Comparison of ENCODE assay signal across 12 cellular contexts in the genomic region with DNA sequence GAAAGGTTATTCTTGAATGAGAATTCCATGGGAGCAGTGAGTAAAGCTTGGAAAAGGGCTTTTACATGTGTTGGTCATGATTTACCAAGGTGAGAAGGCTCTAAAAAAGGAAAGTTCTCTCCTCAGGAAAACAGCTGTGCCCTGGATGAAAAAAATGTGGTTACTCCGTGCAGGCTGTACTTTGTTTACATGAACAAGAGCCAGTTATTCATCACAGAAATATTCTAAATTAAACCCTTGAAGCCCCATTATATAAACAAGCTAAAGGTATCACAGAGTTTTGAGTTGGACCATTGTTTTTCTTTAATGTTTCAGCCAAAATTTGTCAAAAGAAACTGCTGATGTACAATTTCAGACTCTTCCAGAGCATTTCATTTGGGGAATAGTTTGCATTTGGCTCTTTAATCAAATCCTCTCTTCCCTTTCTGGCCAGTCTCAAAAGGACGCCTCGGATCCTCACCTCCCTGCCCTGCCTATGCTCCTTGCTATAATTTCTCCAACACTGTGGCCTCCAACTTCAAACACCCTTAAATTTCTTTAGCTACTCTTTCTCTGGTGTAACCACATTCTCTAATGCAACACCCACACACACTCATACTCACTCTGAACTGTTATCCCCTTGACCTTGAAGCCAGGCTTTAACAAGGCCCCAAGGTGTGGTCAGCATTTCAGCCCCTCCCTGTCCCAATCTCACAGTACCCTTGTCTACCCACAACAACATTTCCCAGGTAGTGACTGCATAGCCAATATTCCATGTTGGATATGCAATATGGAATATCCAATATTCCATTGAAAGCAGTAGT. TPM values are rescaled to one million over a fixed set of nuclear protein-coding genes. Genes with fewer than 3 reads are reported as not detected.
DNase-seq lines count a peak whose midpoint lies in the region; ATAC-seq and TF ChIP-seq lines count a peak whose summit lies in the region.
"Had no signal": no experiment of that assay in that cellular context is flagged by ENCODE, and none has a peak within 500 bp of the region (broad histone marks: within the 10 kb centered on the region; RNA-seq: fewer than 3 reads in every experiment).

No MANE protein-coding gene starts in this region.

- H3K4me2 ChIP-seq in SK-N-SH = no peak overlapping the region; the same call in 1 of the 2 replicates

- no peak overlapping the region for H2AFZ ChIP-seq in SK-N-SH (ENCODE audit: low read depth)

- no peaks in the 10 kb centered on the region for H3K36me3 ChIP-seq in prostate gland
- no peaks in the 10 kb centered on the region for H3K36me3 ChIP-seq in SK-N-SH (replicated peaks in 1 of 2; ENCODE audit: control insufficient read depth in 1 of 2, insufficient read depth in 2 of 2, low read length in 1 of 2)

- H3F3A ChIP-seq in SK-N-SH (replicated peaks; ENCODE audit: insufficient read depth) = no peaks in the 10 kb centered on the region

- H3K9me2 ChIP-seq in SK-N-SH = no peaks in the 10 kb centered on the region

- H3K27ac ChIP-seq in RWPE1 (no peak overlapping the region), prostate gland (peak overlapping the region; percentile 17 to 33), SK-N-SH (ENCODE audit: low read depth in 2 of 2, low read length in 1 of 2) (no peak overlapping the region)

- TF ChIP-seq POLR2A in prostate gland (IDR thresholded peaks at IDR 0.05) = no peak

- CTCF ChIA-PET in RWPE1 (lab: Yijun Ruan, JAX) (interaction anchor here (0.7 to 1.1 kb wide), 2 partner anchors 15 to 296 kb away, joined by 3 read pairs; no protein-coding TSS in a partner anchor), SK-N-SH (lab: Yijun Ruan, JAX) (interaction anchor here (0.9 kb wide), 1 partner anchor 17 kb away, joined by 3 read pairs; no protein-coding TSS in a partner anchor)

- DNase-seq in AG09319 (ENCODE audit: extremely low read depth, low read depth) (peak; percentile 14), RWPE1 (ENCODE audit: low spot score) (peak; percentile 39), fibroblast of peridontal ligament (ENCODE audit: extremely low read depth) (peak; percentile 5), prostate gland (ENCODE audit: low spot score) (no peak), HuH-7 (ENCODE audit: low spot score) (no peak), DMS53 treated with DMSO at 0.1 percent for 48 hours (lab: John Stamatoyannopoulos, UW; ENCODE audit: unreplicated experiment) (no peak), SK-N-SH (no peak)
- DNase-seq: head of caudate nucleus, KG1, small intestine had no signal

- H3K4me3 ChIP-seq in prostate gland (no peak overlapping the region), SK-N-SH (ENCODE audit: low read depth in 2 of 2, low read length in 1 of 2) (no peak overlapping the region)

- H3K4me1 ChIP-seq in prostate gland (replicated peaks) (no peaks in the 10 kb centered on the region), SK-N-SH (ENCODE audit: control insufficient read depth in 1 of 2, insufficient read depth in 2 of 2, low read depth in 1 of 2, low read length in 1 of 2) (no peaks in the 10 kb centered on the region)

- intact Hi-C loops in prostate gland (cut with DNase I) = loop anchor here (5.0 kb wide), 1 partner anchor 45 kb away; a partner anchor contains a TSS

- WGBS in prostate gland = 17% methylated on average over 3 of the region's 3 CpGs
- 59% methylated on average over 3 of the region's 3 CpGs for WGBS in SK-N-SH (ENCODE audit: low lambda C conversion rate)

- POLR2A ChIA-PET in RWPE1 (lab: Yijun Ruan, JAX; ENCODE audit: low non-redundant PET) = no interaction called here
- POLR2A ChIA-PET in SK-N-SH (lab: Yijun Ruan, JAX) = no interaction called here

- ATAC-seq in HG02840 (IDR thresholded peaks at IDR 0.05; ENCODE audit: low FRiP score, unreplicated experiment) = no peak
- ATAC-seq: WTC11 had no signal

- no peaks in the 10 kb centered on the region for H4K20me1 ChIP-seq in SK-N-SH (ENCODE audit: insufficient read depth)

- TF ChIP-seq CTCF in AG09319 (IDR thresholded peaks at IDR 0.05; ENCODE audit: low read depth, low read length) = no peak
- no peak for TF ChIP-seq CTCF in RWPE1 (conservative IDR thresholded peaks at IDR 0.05; ENCODE audit: low read depth)
- no peak for TF ChIP-seq CTCF in prostate gland (IDR thresholded peaks at IDR 0.05)
- no peak for TF ChIP-seq CTCF in SK-N-SH (IDR thresholded peaks at IDR 0.05)

- TF ChIP-seq EP300 in SK-N-SH (IDR thresholded peaks at IDR 0.05; ENCODE audit: borderline replicate concordance in 1 of 2, low read depth in 1 of 2, low read length in 1 of 2) = no peak

- H3K79me2 ChIP-seq in SK-N-SH (ENCODE audit: insufficient read depth) = no peaks in the 10 kb centered on the region

- H3K9ac ChIP-seq in SK-N-SH = no peak overlapping the region

- H3K9me3 ChIP-seq in prostate gland (no peaks in the 10 kb centered on the region), SK-N-SH (no peaks in the 10 kb centered on the region)

- H3K27me3 ChIP-seq in prostate gland (replicated peaks; ENCODE audit: insufficient read depth) = no peaks in the 10 kb centered on the region
- H3K27me3 ChIP-seq in SK-N-SH (ENCODE audit: insufficient read depth) = no peaks in the 10 kb centered on the region; the same call in 1 of the 2 replicates

- no peak for TF ChIP-seq RAD21 in SK-N-SH (IDR thresholded peaks at IDR 0.05; ENCODE audit: low read length)

TF ChIP-seq in SK-N-SH, 30 proteins besides CTCF, POLR2A, EP300 and RAD21 (continues in another document):
- TF ChIP-seq MEF2A (IDR thresholded peaks at IDR 0.05; ENCODE audit: borderline replicate concordance, low read depth) (no peak), RCOR1 (IDR thresholded peaks at IDR 0.05; ENCODE audit: low read length) (no peak), TAF1 (IDR thresholded peaks at IDR 0.05; ENCODE audit: borderline replicate concordance, low read depth, low read length) (no peak), YY1 (IDR thresholded peaks at IDR 0.05; ENCODE audit: low read depth) (no peak)
- TF ChIP-seq, protein P1, sequence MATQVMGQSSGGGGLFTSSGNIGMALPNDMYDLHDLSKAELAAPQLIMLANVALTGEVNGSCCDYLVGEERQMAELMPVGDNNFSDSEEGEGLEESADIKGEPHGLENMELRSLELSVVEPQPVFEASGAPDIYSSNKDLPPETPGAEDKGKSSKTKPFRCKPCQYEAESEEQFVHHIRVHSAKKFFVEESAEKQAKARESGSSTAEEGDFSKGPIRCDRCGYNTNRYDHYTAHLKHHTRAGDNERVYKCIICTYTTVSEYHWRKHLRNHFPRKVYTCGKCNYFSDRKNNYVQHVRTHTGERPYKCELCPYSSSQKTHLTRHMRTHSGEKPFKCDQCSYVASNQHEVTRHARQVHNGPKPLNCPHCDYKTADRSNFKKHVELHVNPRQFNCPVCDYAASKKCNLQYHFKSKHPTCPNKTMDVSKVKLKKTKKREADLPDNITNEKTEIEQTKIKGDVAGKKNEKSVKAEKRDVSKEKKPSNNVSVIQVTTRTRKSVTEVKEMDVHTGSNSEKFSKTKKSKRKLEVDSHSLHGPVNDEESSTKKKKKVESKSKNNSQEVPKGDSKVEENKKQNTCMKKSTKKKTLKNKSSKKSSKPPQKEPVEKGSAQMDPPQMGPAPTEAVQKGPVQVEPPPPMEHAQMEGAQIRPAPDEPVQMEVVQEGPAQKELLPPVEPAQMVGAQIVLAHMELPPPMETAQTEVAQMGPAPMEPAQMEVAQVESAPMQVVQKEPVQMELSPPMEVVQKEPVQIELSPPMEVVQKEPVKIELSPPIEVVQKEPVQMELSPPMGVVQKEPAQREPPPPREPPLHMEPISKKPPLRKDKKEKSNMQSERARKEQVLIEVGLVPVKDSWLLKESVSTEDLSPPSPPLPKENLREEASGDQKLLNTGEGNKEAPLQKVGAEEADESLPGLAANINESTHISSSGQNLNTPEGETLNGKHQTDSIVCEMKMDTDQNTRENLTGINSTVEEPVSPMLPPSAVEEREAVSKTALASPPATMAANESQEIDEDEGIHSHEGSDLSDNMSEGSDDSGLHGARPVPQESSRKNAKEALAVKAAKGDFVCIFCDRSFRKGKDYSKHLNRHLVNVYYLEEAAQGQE (IDR thresholded peaks at IDR 0.05; ENCODE audit: low read depth, low read length) = no peak
- TF ChIP-seq, protein P2, sequence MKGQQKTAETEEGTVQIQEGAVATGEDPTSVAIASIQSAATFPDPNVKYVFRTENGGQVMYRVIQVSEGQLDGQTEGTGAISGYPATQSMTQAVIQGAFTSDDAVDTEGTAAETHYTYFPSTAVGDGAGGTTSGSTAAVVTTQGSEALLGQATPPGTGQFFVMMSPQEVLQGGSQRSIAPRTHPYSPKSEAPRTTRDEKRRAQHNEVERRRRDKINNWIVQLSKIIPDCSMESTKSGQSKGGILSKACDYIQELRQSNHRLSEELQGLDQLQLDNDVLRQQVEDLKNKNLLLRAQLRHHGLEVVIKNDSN (IDR thresholded peaks at IDR 0.05; ENCODE audit: borderline replicate concordance, low read depth) = no peak
- TF ChIP-seq, protein P3, sequence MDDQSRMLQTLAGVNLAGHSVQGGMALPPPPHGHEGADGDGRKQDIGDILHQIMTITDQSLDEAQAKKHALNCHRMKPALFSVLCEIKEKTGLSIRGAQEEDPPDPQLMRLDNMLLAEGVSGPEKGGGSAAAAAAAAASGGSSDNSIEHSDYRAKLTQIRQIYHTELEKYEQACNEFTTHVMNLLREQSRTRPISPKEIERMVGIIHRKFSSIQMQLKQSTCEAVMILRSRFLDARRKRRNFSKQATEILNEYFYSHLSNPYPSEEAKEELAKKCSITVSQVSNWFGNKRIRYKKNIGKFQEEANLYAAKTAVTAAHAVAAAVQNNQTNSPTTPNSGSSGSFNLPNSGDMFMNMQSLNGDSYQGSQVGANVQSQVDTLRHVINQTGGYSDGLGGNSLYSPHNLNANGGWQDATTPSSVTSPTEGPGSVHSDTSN (IDR thresholded peaks at IDR 0.05) = no peak
- TF ChIP-seq, protein P4, sequence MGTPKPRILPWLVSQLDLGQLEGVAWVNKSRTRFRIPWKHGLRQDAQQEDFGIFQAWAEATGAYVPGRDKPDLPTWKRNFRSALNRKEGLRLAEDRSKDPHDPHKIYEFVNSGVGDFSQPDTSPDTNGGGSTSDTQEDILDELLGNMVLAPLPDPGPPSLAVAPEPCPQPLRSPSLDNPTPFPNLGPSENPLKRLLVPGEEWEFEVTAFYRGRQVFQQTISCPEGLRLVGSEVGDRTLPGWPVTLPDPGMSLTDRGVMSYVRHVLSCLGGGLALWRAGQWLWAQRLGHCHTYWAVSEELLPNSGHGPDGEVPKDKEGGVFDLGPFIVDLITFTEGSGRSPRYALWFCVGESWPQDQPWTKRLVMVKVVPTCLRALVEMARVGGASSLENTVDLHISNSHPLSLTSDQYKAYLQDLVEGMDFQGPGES (IDR thresholded peaks at IDR 0.05; ENCODE audit: low read depth, low read length) = no peak

RNA-seq across cellular contexts. Expression of a gene that starts 47.3 kb away (rescaled TPM):
- 10 to 100 TPM; 16.1 to 34.1 TPM for total RNA-seq in prostate gland
- 0.54 and 0.70 TPM in 2 replicates for polyA plus RNA-seq in SK-N-SH (2012; rRNA removed)
- 0.18 and 0.46 TPM in 2 replicates for polyA plus RNA-seq in SK-N-SH (2012; cell fraction: cytosol; rRNA removed)
- polyA plus RNA-seq in SK-N-SH (2012; cell fraction: nucleus; rRNA removed) = 1.7 and 1.9 TPM in 2 replicates

Comparison
In these comparisons a context has a peak if more than half of its experiments do, and no peak if none do; other contexts are left out.
1. DNase-seq: peak in AG09319 (single experiment), RWPE1 (single experiment) and fibroblast of peridontal ligament (single experiment); none in prostate gland (single experiment), HuH-7 (single experiment), DMS53 treated with DMSO at 0.1 percent for 48 hours (single experiment) and SK-N-SH (single experiment).
2. H3K27ac ChIP-seq: peak in prostate gland (2 of 2); none in RWPE1 (single experiment) and SK-N-SH (0 of 2).